Comparison of ENCODE assay signal across 12 cellular contexts in genomic region chr12:101925352-101925751, GRCh38. TPM values are rescaled to one million over a fixed set of nuclear protein-coding genes. Genes with fewer than 3 reads are reported as not detected.
DNase-seq lines count a peak whose midpoint lies in the region; ATAC-seq and TF ChIP-seq lines count a peak whose summit lies in the region.
"Had no signal": no experiment of that assay in that cellular context is flagged by ENCODE, and none has a peak within 500 bp of the region (broad histone marks: within the 10 kb centered on the region; RNA-seq: fewer than 3 reads in every experiment).

No MANE protein-coding gene starts in this region.

- H3K4me3 ChIP-seq in AG09309 (ENCODE audit: control insufficient read depth, low read depth, low read length), result no peak overlapping the region; the same call in 1 of the 2 replicates

- no peak for TF ChIP-seq CTCF in AG09309 (IDR thresholded peaks at IDR 0.05; ENCODE audit: control insufficient read depth, insufficient read depth, low read depth, low read length, missing control alignments)

- DNase-seq in AG09309 (ENCODE audit: low read depth) (peak; percentile 99), NOMO-1 (lab: John Stamatoyannopoulos, UW; ENCODE audit: unreplicated experiment in 2 of 2) (peak; percentile 78 to 91), epidermal melanocyte (ENCODE audit: insufficient read length, low spot score) (peak; percentile 77), myocyte (ENCODE audit: low read depth) (peak; percentile 96), NCI-H748 (lab: John Stamatoyannopoulos, UW; ENCODE audit: unreplicated experiment) (no peak), NCI-H1092 treated with DMSO at 0.1 percent for 48 hours (lab: John Stamatoyannopoulos, UW) (no peak), retina (no peak)
- DNase-seq: activated CD4-positive, alpha-beta T cell treated with anti-CD3 and anti-CD28 coated beads, Interleukin-2, amount 50 U/mL, for 4 hours; Calu3; effector CD8-positive, alpha-beta T cell; NCI-H1417 treated with DMSO at 0.1 percent for 48 hours had no signal

- no peak for ATAC-seq in HG02884 (IDR thresholded peaks at IDR 0.05; ENCODE audit: unreplicated experiment)

RNA-seq across cellular contexts. Expression of gene DRAM1, which starts 48.0 kb away (rescaled TPM):
- 5.6 and 10.6 TPM in 2 replicates for total RNA-seq in myocyte
- polyA plus RNA-seq in myocyte (2012), result 31.0 TPM

Comparison
In these comparisons a context has a peak if more than half of its experiments do, and no peak if none do; other contexts are left out.
1. DNase-seq: peak in AG09309 (single experiment), NOMO-1 (2 of 2), epidermal melanocyte (single experiment) and myocyte (single experiment); none in NCI-H748 (single experiment), NCI-H1092 treated with DMSO at 0.1 percent for 48 hours (single experiment) and retina (single experiment).